In the genomic region with DNA sequence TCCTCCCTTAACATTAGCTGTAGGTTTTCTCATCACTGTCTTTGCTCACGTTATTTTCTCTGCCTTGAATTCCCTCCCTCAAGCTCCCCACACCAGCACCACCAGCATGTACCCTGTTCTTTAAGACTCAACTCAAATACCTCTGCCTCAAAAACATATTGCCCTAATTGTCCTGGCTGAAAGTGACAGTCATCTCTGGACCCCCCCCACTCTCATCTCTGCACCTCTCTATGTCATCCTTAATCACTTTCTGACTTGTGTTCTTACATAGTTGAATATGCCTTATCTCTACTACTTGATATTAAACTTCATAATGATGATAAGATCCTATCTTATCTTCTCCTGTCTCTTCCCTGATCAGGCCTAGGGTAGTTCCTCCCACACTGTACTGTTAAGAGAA, we compare ENCODE assay signal across 26 cellular contexts.
DNase-seq lines count a peak whose midpoint lies in the region; ATAC-seq and TF ChIP-seq lines count a peak whose summit lies in the region.
"Had no signal": no experiment of that assay in that cellular context is flagged by ENCODE, and none has a peak within 500 bp of the region (broad histone marks: within the 10 kb centered on the region; RNA-seq: fewer than 3 reads in every experiment).

No MANE protein-coding gene starts in this region.

- ATAC-seq in activated T-cell treated with anti-CD3 and anti-CD28 coated beads, Interleukin-2, amount 50 U/mL, for 4 hours: peak; percentile 72 to 73
- ATAC-seq: GM12878, K562 had no signal

- no peak overlapping the region for H3K4me3 Mint-ChIP-seq in T-helper 1 cell treated with Interleukin-12 subunit alpha and Interleukin-12 subunit beta and Interleukin-4 antibody, amounts not matched to agents 30 μg/mL and 1 μg/mL, for 36 hours
- H3K4me3 Mint-ChIP-seq in activated T-cell treated with anti-CD3 and anti-CD28 coated beads, Interleukin-2, amount 50 U/mL, for 4 hours: no peak overlapping the region
- H3K4me3 Mint-ChIP-seq in osteocyte (ENCODE audit: unreplicated experiment): no peak overlapping the region
- H3K4me3 Mint-ChIP-seq: B cell; CD8-positive, alpha-beta memory T cell; H9 had no signal

- H3K9me3 Mint-ChIP-seq in T-helper 1 cell treated with Interleukin-12 subunit alpha and Interleukin-12 subunit beta and Interleukin-4 antibody, amounts not matched to agents 30 μg/mL and 1 μg/mL, for 36 hours: no peaks in the 10 kb centered on the region
- no peaks in the 10 kb centered on the region for H3K9me3 Mint-ChIP-seq in activated T-cell treated with anti-CD3 and anti-CD28 coated beads, Interleukin-2, amount 50 U/mL, for 4 hours
- H3K9me3 Mint-ChIP-seq in osteocyte (ENCODE audit: unreplicated experiment): no peaks in the 10 kb centered on the region
- H3K9me3 Mint-ChIP-seq: CD8-positive, alpha-beta memory T cell; H9 had no signal

- TF ChIP-seq CTCF in osteocyte (IDR thresholded peaks at IDR 0.05): no peak

- no peaks in the 10 kb centered on the region for H3K36me3 Mint-ChIP-seq in T-helper 1 cell treated with Interleukin-12 subunit alpha and Interleukin-12 subunit beta and Interleukin-4 antibody, amounts not matched to agents 30 μg/mL and 1 μg/mL, for 36 hours (ENCODE audit: low read depth)
- no peaks in the 10 kb centered on the region for H3K36me3 Mint-ChIP-seq in activated T-cell treated with anti-CD3 and anti-CD28 coated beads, Interleukin-2, amount 50 U/mL, for 4 hours (ENCODE audit: insufficient read depth)
- no peaks in the 10 kb centered on the region for H3K36me3 Mint-ChIP-seq in osteocyte (ENCODE audit: unreplicated experiment)
- H3K36me3 Mint-ChIP-seq: CD8-positive, alpha-beta memory T cell had no signal

- H3K4me1 Mint-ChIP-seq in T-helper 1 cell treated with Interleukin-12 subunit alpha and Interleukin-12 subunit beta and Interleukin-4 antibody, amounts not matched to agents 30 μg/mL and 1 μg/mL, for 36 hours (ENCODE audit: low read depth): no peaks in the 10 kb centered on the region
- peaks cover 9% of the 10 kb centered on the region for H3K4me1 Mint-ChIP-seq in activated T-cell treated with anti-CD3 and anti-CD28 coated beads, Interleukin-2, amount 50 U/mL, for 4 hours (ENCODE audit: low read depth)
- peaks cover 5% of the 10 kb centered on the region for H3K4me1 Mint-ChIP-seq in osteocyte (ENCODE audit: unreplicated experiment)
- H3K4me1 Mint-ChIP-seq: B cell; CD8-positive, alpha-beta memory T cell; H9 had no signal

- DNase-seq in T-helper 1 cell (no peak), activated T-cell treated with anti-CD3 and anti-CD28 coated beads for 4 hours (no peak), osteocyte (ENCODE audit: extremely low spot score, unreplicated experiment) (no peak)
- DNase-seq in activated T-cell treated with anti-CD3 and anti-CD28 coated beads, Interleukin-2, amount 50 U/mL, for 4 hours: no peak
- DNase-seq in stimulated activated CD4-positive, alpha-beta T cell treated with anti-CD3 and anti-CD28 coated beads, Interleukin-4, amount 100 ng/mL, for 24 hours: peak; percentile 10
- DNase-seq in stimulated activated CD4-positive, alpha-beta T cell treated with anti-CD3 and anti-CD28 coated beads, Interleukin-4, amount 100 ng/mL, for 1 hour: no peak
- no peak for DNase-seq in activated effector memory CD4-positive, alpha-beta T cell treated with Interleukin-2 at 50 U/mL for 16 hours
- DNase-seq: CD8-positive, alpha-beta memory T cell; DMS 273 treated with DMSO at 0.1 percent for 48 hours; DMS79; EL; GDM1; GM23248; H9; Kasumi-1; NCI-H1105; NCI-H1436 treated with DMSO at 0.1 percent for 48 hours; NCI-H187 treated with DMSO at 0.1 percent for 48 hours; NCI-H2107; NCI-H446; NCI-H524 treated with DMSO at 0.1 percent for 48 hours; NCI-H774 had no signal

- H3K27ac Mint-ChIP-seq in T-helper 1 cell treated with Interleukin-12 subunit alpha and Interleukin-12 subunit beta and Interleukin-4 antibody, amounts not matched to agents 30 μg/mL and 1 μg/mL, for 36 hours: peak overlapping the region; percentile 5
- H3K27ac Mint-ChIP-seq in osteocyte (ENCODE audit: unreplicated experiment): no peak overlapping the region
- H3K27ac Mint-ChIP-seq: B cell; CD8-positive, alpha-beta memory T cell; H9 had no signal

- no peaks in the 10 kb centered on the region for H3K27me3 Mint-ChIP-seq in T-helper 1 cell treated with Interleukin-12 subunit alpha and Interleukin-12 subunit beta and Interleukin-4 antibody, amounts not matched to agents 30 μg/mL and 1 μg/mL, for 36 hours (ENCODE audit: low read depth)
- H3K27me3 Mint-ChIP-seq in activated T-cell treated with anti-CD3 and anti-CD28 coated beads, Interleukin-2, amount 50 U/mL, for 4 hours (ENCODE audit: low read depth): no peaks in the 10 kb centered on the region
- H3K27me3 Mint-ChIP-seq in osteocyte (ENCODE audit: unreplicated experiment): no peaks in the 10 kb centered on the region
- H3K27me3 Mint-ChIP-seq: B cell; CD8-positive, alpha-beta memory T cell had no signal
